8 cellular contexts compared by ENCODE assay signal in genomic region chr19:45076851-45077730, GRCh38. TPM values are rescaled to one million over a fixed set of nuclear protein-coding genes. Genes with fewer than 3 reads are reported as not detected.
DNase-seq lines count a peak whose midpoint lies in the region; ATAC-seq, FAIRE-seq and TF ChIP-seq lines count a peak whose summit lies in the region.

No MANE protein-coding gene starts in this region.

- DNase-seq in bronchial epithelial cell (ENCODE audit: low read depth): no peak
- DNase-seq in naive thymus-derived CD4-positive, alpha-beta T cell: no peak
- DNase-seq in iPS-NIHi11 (ENCODE audit: low spot score): no peak
- no peak for DNase-seq in mesenteric fat pad (ENCODE audit: low spot score)

- H4K20me1 ChIP-seq in BLaER1 treated with 17β-estradiol and CSF1 and Interleukin-3, amounts not matched to agents 10 nM and 100 nM: peaks cover 8 to 60% (median 39%) of the 10 kb centered on the region in 11 experiments; a peak in 21 of 22 replicates

- H3K4me3 ChIP-seq in BLaER1 treated with 17β-estradiol and CSF1 and Interleukin-3, amounts not matched to agents 10 nM and 100 nM: peak overlapping the region; percentile 81 to 94 (median 86)
- peak overlapping the region; percentile 84 for H3K4me3 ChIP-seq in bronchial epithelial cell (ENCODE audit: low read depth, low read length)
- H3K4me3 ChIP-seq in naive thymus-derived CD4-positive, alpha-beta T cell (ENCODE audit: low read length): peak overlapping the region; percentile 58

- peak overlapping the region; percentile 91 to 98 (median 94) for H3K27ac Mint-ChIP-seq in IgD-negative memory B cell
- H3K27ac Mint-ChIP-seq in naive thymus-derived CD4-positive, alpha-beta T cell: peak overlapping the region in 8 of 9 donors; percentile 19 to 95 (median 65)

- H3K4me3 Mint-ChIP-seq in IgD-negative memory B cell: peak overlapping the region; percentile 93 to 99 (median 98)
- H3K4me3 Mint-ChIP-seq in naive thymus-derived CD4-positive, alpha-beta T cell: peak overlapping the region; percentile 55 to 86 (median 74)

- H3K4me1 ChIP-seq in BLaER1 treated with 17β-estradiol and CSF1 and Interleukin-3, amounts not matched to agents 10 nM and 100 nM: peaks cover 51 to 74% (median 67%) of the 10 kb centered on the region in 10 experiments
- peaks cover 22 to 31% of the 10 kb centered on the region in 2 donors for H3K4me1 ChIP-seq in naive thymus-derived CD4-positive, alpha-beta T cell (ENCODE audit: control insufficient read depth in 2 of 2, insufficient read depth in 2 of 2, low read length in 2 of 2)

- POLR2A ChIA-PET in naive thymus-derived CD4-positive, alpha-beta T cell (lab: Charles Lee): interaction anchor here (1.4 to 1.6 kb wide), 2 partner anchors 15 to 37 kb away, joined by 4 to 13 read pairs; partner anchors contain the start of gene PPP1R37

- H3K36me3 ChIP-seq in BLaER1 treated with 17β-estradiol and CSF1 and Interleukin-3, amounts not matched to agents 10 nM and 100 nM: peaks cover 15 to 39% (median 35%) of the 10 kb centered on the region in 11 experiments
- peaks cover 5% of the 10 kb centered on the region for H3K36me3 ChIP-seq in bronchial epithelial cell (ENCODE audit: control insufficient read depth, insufficient read depth, low read length)
- peaks cover 0 to 14% (median 0%) of the 10 kb centered on the region in 3 experiments for H3K36me3 ChIP-seq in naive thymus-derived CD4-positive, alpha-beta T cell (ENCODE audit: control insufficient read depth in 2 of 3, insufficient read depth in 3 of 3, low read length in 3 of 3)

- H3K27me3 Mint-ChIP-seq in IgD-negative memory B cell: no peaks in the 10 kb centered on the region
- no peaks in the 10 kb centered on the region for H3K27me3 Mint-ChIP-seq in naive thymus-derived CD4-positive, alpha-beta T cell

- H3K4me1 Mint-ChIP-seq in IgD-negative memory B cell: peaks cover 21 to 44% (median 39%) of the 10 kb centered on the region in 3 donors
- peaks cover 29 to 49% (median 43%) of the 10 kb centered on the region in 7 donors for H3K4me1 Mint-ChIP-seq in naive thymus-derived CD4-positive, alpha-beta T cell

- intact Hi-C loops in naive thymus-derived CD4-positive, alpha-beta T cell (cut with micrococcal nuclease): loop anchor here (1.0 to 5.0 kb wide), 4 partner anchors 18 to 100 kb away; partner anchors contain the start of genes CLASRP (in 2 of the 2), RELB (in 2 of the 2), BLOC1S3 (in 1 of the 2) and TRAPPC6A (in 1 of the 2)

- H3K9me3 ChIP-seq in BLaER1 treated with 17β-estradiol and CSF1 and Interleukin-3, amounts not matched to agents 10 nM and 100 nM (replicated peaks in 1 of 11): no peaks in the 10 kb centered on the region
- H3K9me3 ChIP-seq in naive thymus-derived CD4-positive, alpha-beta T cell (ENCODE audit: control insufficient read depth in 2 of 3, low read length in 3 of 3): no peaks in the 10 kb centered on the region

- peak overlapping the region; percentile 83 to 99 (median 97) for H3K4me2 ChIP-seq in BLaER1 treated with 17β-estradiol and CSF1 and Interleukin-3, amounts not matched to agents 10 nM and 100 nM

- H3K36me3 Mint-ChIP-seq in IgD-negative memory B cell: peaks cover 2% of the 10 kb centered on the region
- H3K36me3 Mint-ChIP-seq in naive thymus-derived CD4-positive, alpha-beta T cell: peaks cover 5 to 7% (median 7%) of the 10 kb centered on the region in 5 donors

- no peak for ATAC-seq in naive thymus-derived CD4-positive, alpha-beta T cell
- ATAC-seq in HG03378 (IDR thresholded peaks at IDR 0.05; ENCODE audit: unreplicated experiment) (no peak), HG02588 (IDR thresholded peaks at IDR 0.05; ENCODE audit: unreplicated experiment) (no peak)

- CTCF ChIA-PET in naive thymus-derived CD4-positive, alpha-beta T cell (lab: Charles Lee): no interaction called here

- peak overlapping the region; percentile 19 to 94 (median 91); a peak in 21 of 22 replicates for H3K27ac ChIP-seq in BLaER1 treated with 17β-estradiol and CSF1 and Interleukin-3, amounts not matched to agents 10 nM and 100 nM
- no peak overlapping the region for H3K27ac ChIP-seq in naive thymus-derived CD4-positive, alpha-beta T cell (ENCODE audit: low read depth, low read length)

- no peaks in the 10 kb centered on the region for H3K9me3 Mint-ChIP-seq in IgD-negative memory B cell
- no peaks in the 10 kb centered on the region for H3K9me3 Mint-ChIP-seq in naive thymus-derived CD4-positive, alpha-beta T cell

- TF ChIP-seq CTCF in bronchial epithelial cell (IDR thresholded peaks at IDR 0.05; ENCODE audit: insufficient read depth, low read length, severe bottlenecking): no peak

- FAIRE-seq in bronchial epithelial cell (lab: Jason Lieb, UNC): no peak

- no peaks in the 10 kb centered on the region for H3K27me3 ChIP-seq in BLaER1 treated with 17β-estradiol and CSF1 and Interleukin-3, amounts not matched to agents 10 nM and 100 nM
- no peaks in the 10 kb centered on the region for H3K27me3 ChIP-seq in bronchial epithelial cell (ENCODE audit: control insufficient read depth, insufficient read depth, low read length)
- H3K27me3 ChIP-seq in naive thymus-derived CD4-positive, alpha-beta T cell (ENCODE audit: control insufficient read depth in 2 of 2, insufficient read depth in 2 of 2, low read length in 2 of 2): no peaks in the 10 kb centered on the region

- H3K9ac ChIP-seq in BLaER1 treated with 17β-estradiol and CSF1 and Interleukin-3, amounts not matched to agents 10 nM and 100 nM: peak overlapping the region; percentile 86 to 93 (median 90)

RNA-seq across cellular contexts. Expression of gene ZNF296, which starts 0.8 kb away (rescaled TPM):
- polyA plus RNA-seq in IgD-negative memory B cell: 74.4 TPM
- total RNA-seq in bronchial epithelial cell (under 0.01 and 0.51 TPM in 2 replicates), mesenteric fat pad (0.61 TPM)
- 1 to 10 TPM in 3 of 5 experiments, under 1 TPM in 2; 0.57 to 3.6 (median 2.2) TPM for total RNA-seq in naive thymus-derived CD4-positive, alpha-beta T cell
- 1 to 10 TPM; 1.1 to 1.2 TPM for polyA plus RNA-seq in naive thymus-derived CD4-positive, alpha-beta T cell

RNA-seq across cellular contexts. Expression of gene GEMIN7, which starts 2.0 kb away (rescaled TPM):
- polyA plus RNA-seq in IgD-negative memory B cell: 115 TPM
- 21.3 and 23.2 TPM in 2 replicates for total RNA-seq in bronchial epithelial cell
- 10 to 100 TPM in 4 of 5 experiments, 1 to 10 TPM in 1; 4.9 to 31.6 (median 16.6) TPM for total RNA-seq in naive thymus-derived CD4-positive, alpha-beta T cell
- polyA plus RNA-seq in naive thymus-derived CD4-positive, alpha-beta T cell: 10 to 100 TPM; 46.3 to 65.5 TPM
- total RNA-seq in mesenteric fat pad: 18.3 TPM

RNA-seq across cellular contexts. Expression of gene PPP1R37, which starts 15.9 kb away (rescaled TPM):
- 2.3 TPM for polyA plus RNA-seq in IgD-negative memory B cell
- total RNA-seq in bronchial epithelial cell: 19.2 and 19.5 TPM in 2 replicates
- 10 to 100 TPM; 20.0 to 28.3 (median 21.9) TPM for total RNA-seq in naive thymus-derived CD4-positive, alpha-beta T cell
- 1 to 10 TPM; 1.4 to 1.5 TPM for polyA plus RNA-seq in naive thymus-derived CD4-positive, alpha-beta T cell
- total RNA-seq in mesenteric fat pad: 22.0 TPM

RNA-seq across cellular contexts. Expression of gene CLASRP, which starts 38.2 kb away (rescaled TPM):
- 27.0 TPM for polyA plus RNA-seq in IgD-negative memory B cell
- total RNA-seq in bronchial epithelial cell: 12.5 and 19.2 TPM in 2 replicates
- total RNA-seq in naive thymus-derived CD4-positive, alpha-beta T cell: 100 to 1,000 TPM in 4 of 5 experiments, 10 to 100 TPM in 1; 94.7 to 185 (median 163) TPM
- 10 to 100 TPM in 1 of 2 donors, 1 to 10 TPM in 1; 3.6 to 10.8 TPM for polyA plus RNA-seq in naive thymus-derived CD4-positive, alpha-beta T cell
- total RNA-seq in mesenteric fat pad: 78.3 TPM
